ENCODE assay signal across 30 cellular contexts in genomic region chr3:18379647-18380046, GRCh38. TPM values are rescaled to one million over a fixed set of nuclear protein-coding genes. Genes with fewer than 3 reads are reported as not detected.
A peak's percentile ranks its signal among the peaks of the same experiment; 100 is the strongest.
DNase-seq lines count a peak whose midpoint lies in the region; ATAC-seq and TF ChIP-seq lines count a peak whose summit lies in the region.
"Had no signal": no experiment of that assay in that cellular context is flagged by ENCODE, and none has a peak within 500 bp of the region (broad histone marks: within the 10 kb centered on the region; RNA-seq: fewer than 3 reads in every experiment).

No MANE protein-coding gene starts in this region.

- H3K4me1 ChIP-seq in neuronal stem cell (ENCODE audit: control insufficient read depth in 2 of 2, insufficient read depth in 1 of 2, low read depth in 1 of 2, low read length in 2 of 2) (no peaks in the 10 kb centered on the region), SK-N-SH (ENCODE audit: control insufficient read depth in 1 of 2, insufficient read depth in 2 of 2, low read depth in 1 of 2, low read length in 1 of 2) (peaks cover 0 to 6% of the 10 kb centered on the region in 2 experiments; a peak in 2 of 4 replicates)
- H3K4me1 ChIP-seq: breast epithelium, colonic mucosa had no signal

- H2AK5ac ChIP-seq in neuronal stem cell (ENCODE audit: low read depth, low read length): no peak overlapping the region

- H2BK120ac ChIP-seq in neuronal stem cell (ENCODE audit: low read depth, low read length): no peak overlapping the region

- no peaks in the 10 kb centered on the region for H3K9me2 ChIP-seq in SK-N-SH

- no peak overlapping the region for H3K9ac ChIP-seq in neuronal stem cell (ENCODE audit: low read depth, low read length, poor library complexity)
- no peak overlapping the region for H3K9ac ChIP-seq in SK-N-SH
- H3K9ac ChIP-seq: GM23248 had no signal

- H3K9me3 ChIP-seq in neuronal stem cell (replicated peaks in 1 of 2; ENCODE audit: control insufficient read depth in 2 of 2, insufficient read depth in 1 of 2, low read depth in 1 of 2, low read length in 2 of 2) (no peaks in the 10 kb centered on the region), SK-N-SH (no peaks in the 10 kb centered on the region)
- H3K9me3 ChIP-seq: breast epithelium, colonic mucosa, gastroesophageal sphincter had no signal

- H4K8ac ChIP-seq in neuronal stem cell (ENCODE audit: low read depth, low read length): no peak overlapping the region

- no peaks in the 10 kb centered on the region for H3K79me2 ChIP-seq in SK-N-SH (ENCODE audit: insufficient read depth)

- H4K20me1 ChIP-seq in SK-N-SH (ENCODE audit: insufficient read depth): no peaks in the 10 kb centered on the region

- no peak for TF ChIP-seq RAD21 in SK-N-SH (IDR thresholded peaks at IDR 0.05; ENCODE audit: low read length)

- H3K27me3 Mint-ChIP-seq in activated CD4-positive, alpha-beta T cell treated with anti-CD3 and anti-CD28 coated beads, Interleukin-2, amount 10 ng/mL, durations not matched to agents 24 days and 14 days: no peaks in the 10 kb centered on the region
- no peaks in the 10 kb centered on the region for H3K27me3 Mint-ChIP-seq in natural killer cell treated with Interleukin-12 subunit alpha and Interleukin-12 subunit beta and Interleukin-15 and Interleukin-18, amount 100 ng/mL, for 72 hours
- H3K27me3 Mint-ChIP-seq in natural killer cell (ENCODE audit: low read depth in 2 of 2) (no peaks in the 10 kb centered on the region), CD14-positive monocyte (ENCODE audit: low read depth in 3 of 3) (no peaks in the 10 kb centered on the region)
- H3K27me3 Mint-ChIP-seq in activated T-helper 17 cell treated with anti-CD3 and anti-CD28 coated beads, Interleukin-2, amount 50 U/mL, for 72 hours: no peaks in the 10 kb centered on the region
- H3K27me3 Mint-ChIP-seq: T-helper 17 cell had no signal

- H3K4me2 ChIP-seq in neuronal stem cell (ENCODE audit: insufficient read depth, low read length, poor library complexity, severe bottlenecking) (peak overlapping the region; percentile 2), SK-N-SH (no peak overlapping the region)

- H3K36me3 Mint-ChIP-seq in activated CD4-positive, alpha-beta T cell treated with anti-CD3 and anti-CD28 coated beads, Interleukin-2, amount 10 ng/mL, durations not matched to agents 24 days and 14 days (ENCODE audit: low read depth): peaks cover 79% of the 10 kb centered on the region
- peaks cover 36% of the 10 kb centered on the region for H3K36me3 Mint-ChIP-seq in natural killer cell treated with Interleukin-12 subunit alpha and Interleukin-12 subunit beta and Interleukin-15 and Interleukin-18, amount 100 ng/mL, for 72 hours
- H3K36me3 Mint-ChIP-seq in natural killer cell (peaks cover 20% of the 10 kb centered on the region), CD14-positive monocyte (peaks cover 24 to 41% of the 10 kb centered on the region in 2 donors)
- peaks cover 100% of the 10 kb centered on the region for H3K36me3 Mint-ChIP-seq in activated T-helper 17 cell treated with anti-CD3 and anti-CD28 coated beads, Interleukin-2, amount 50 U/mL, for 72 hours (ENCODE audit: low read depth)

- H3K27me3 ChIP-seq in neuronal stem cell (ENCODE audit: control insufficient read depth in 3 of 3, insufficient read depth in 3 of 3, low read depth in 1 of 3, low read length in 3 of 3): no peaks in the 10 kb centered on the region
- no peaks in the 10 kb centered on the region for H3K27me3 ChIP-seq in SK-N-SH (ENCODE audit: insufficient read depth)
- H3K27me3 ChIP-seq: breast epithelium, colonic mucosa, gastroesophageal sphincter had no signal

- ATAC-seq in natural killer cell treated with Interleukin-12 subunit alpha and Interleukin-12 subunit beta and Interleukin-15 and Interleukin-18, amount 100 ng/mL, for 72 hours: no peak
- ATAC-seq in natural killer cell: no peak
- ATAC-seq in activated T-helper 17 cell treated with anti-CD3 and anti-CD28 coated beads, Interleukin-2, amount 50 U/mL, for 72 hours (replicated peaks): no peak
- ATAC-seq: gastroesophageal sphincter, K562, T-helper 17 cell had no signal

- H2AFZ ChIP-seq in neuronal stem cell (ENCODE audit: low read length) (no peak overlapping the region), SK-N-SH (ENCODE audit: low read depth) (no peak overlapping the region)
- H2AFZ ChIP-seq: GM23248 had no signal

- H3K27ac Mint-ChIP-seq in activated CD4-positive, alpha-beta T cell treated with anti-CD3 and anti-CD28 coated beads, Interleukin-2, amount 10 ng/mL, durations not matched to agents 24 days and 14 days: peak overlapping the region; percentile 69
- H3K27ac Mint-ChIP-seq in natural killer cell treated with Interleukin-12 subunit alpha and Interleukin-12 subunit beta and Interleukin-15 and Interleukin-18, amount 100 ng/mL, for 72 hours: peak overlapping the region; percentile 11 to 66
- H3K27ac Mint-ChIP-seq in natural killer cell (peak overlapping the region in 1 of 2 donors; percentile 24), CD14-positive monocyte (no peak overlapping the region)
- peak overlapping the region; percentile 63 for H3K27ac Mint-ChIP-seq in activated T-helper 17 cell treated with anti-CD3 and anti-CD28 coated beads, Interleukin-2, amount 50 U/mL, for 72 hours
- H3K27ac Mint-ChIP-seq: HFFc6, nephron progenitor cell had no signal

- POLR2A ChIA-PET in SK-N-SH (lab: Yijun Ruan, JAX): no interaction called here

- H3K4me3 ChIP-seq in neuronal stem cell (ENCODE audit: low read length in 2 of 2): no peak overlapping the region
- H3K4me3 ChIP-seq in SK-N-SH (ENCODE audit: low read depth in 2 of 2, low read length in 1 of 2): no peak overlapping the region
- H3K4me3 ChIP-seq: breast epithelium, colonic mucosa, gastroesophageal sphincter, GM23248, K562, lung had no signal

- H2BK5ac ChIP-seq in neuronal stem cell (ENCODE audit: low read length): no peak overlapping the region

- H3K4ac ChIP-seq in neuronal stem cell (ENCODE audit: low read length): no peak overlapping the region

- H3K18ac ChIP-seq in neuronal stem cell (ENCODE audit: low read length): no peak overlapping the region

- DNase-seq in activated CD4-positive, alpha-beta T cell treated with anti-CD3 and anti-CD28 coated beads, Interleukin-2, amount 10 ng/mL, durations not matched to agents 24 days and 14 days: no peak
- DNase-seq in activated CD4-positive, alpha-beta T cell treated with anti-CD3 and anti-CD28 coated beads, Interleukin-2, amount 50 U/mL, for 4 hours: no peak
- DNase-seq in natural killer cell treated with Interleukin-12 subunit alpha and Interleukin-12 subunit beta and Interleukin-15 and Interleukin-18, amount 100 ng/mL, for 72 hours (ENCODE audit: low spot score): no peak
- DNase-seq in natural killer cell (no peak), neuronal stem cell (ENCODE audit: low spot score) (no peak), SK-N-SH (no peak), CD14-positive monocyte (ENCODE audit: low spot score) (no peak)
- DNase-seq: activated CD4-positive, alpha-beta T cell treated with anti-CD3 and anti-CD28 coated beads for 48 hours; activated CD8-positive, alpha-beta memory T cell treated with anti-CD3 and anti-CD28 coated beads, Interleukin-2, amount 50 U/mL, for 48 hours; activated gamma-delta T cell treated with Interleukin-2 at 50 U/mL for 16 hours; anterior cingulate cortex; colonic mucosa; DMS153; effector CD4-positive, alpha-beta T cell; GM23248; HFFc6; NCI-H1105; NCI-H187; NCI-H2171 treated with DMSO at 0.1 percent for 48 hours; NCI-H524 treated with DMSO at 0.1 percent for 48 hours; nephron progenitor cell; NK-92 treated with Interleukin-12 subunit alpha and Interleukin-12 subunit beta, amount 100 ng/mL, for 24 hours; stimulated activated CD4-positive, alpha-beta T cell treated with anti-CD3 and anti-CD28 coated beads, Interleukin-4, amount 100 ng/mL, for 4 hours; substantia nigra; T-helper 17 cell had no signal

- CTCF ChIA-PET in SK-N-SH (lab: Yijun Ruan, JAX): interaction anchor here (1.4 to 3.7 kb wide), 2 partner anchors 10 to 242 kb away, joined by 4 to 22 read pairs; no protein-coding TSS in a partner anchor

- H3K27ac ChIP-seq in neuronal stem cell (replicated peaks; ENCODE audit: low read length) (no peak overlapping the region), SK-N-SH (ENCODE audit: low read depth in 2 of 2, low read length in 1 of 2) (no peak overlapping the region)
- H3K27ac ChIP-seq: breast epithelium, colonic mucosa, gastroesophageal sphincter, GM23248 had no signal

- no peak overlapping the region for H2BK12ac ChIP-seq in neuronal stem cell (ENCODE audit: low read length)

- peaks cover 47% of the 10 kb centered on the region for H3K4me1 Mint-ChIP-seq in activated CD4-positive, alpha-beta T cell treated with anti-CD3 and anti-CD28 coated beads, Interleukin-2, amount 10 ng/mL, durations not matched to agents 24 days and 14 days
- peaks cover 25 to 29% of the 10 kb centered on the region in 2 donors for H3K4me1 Mint-ChIP-seq in natural killer cell treated with Interleukin-12 subunit alpha and Interleukin-12 subunit beta and Interleukin-15 and Interleukin-18, amount 100 ng/mL, for 72 hours (ENCODE audit: low read depth in 2 of 2)
- H3K4me1 Mint-ChIP-seq in natural killer cell: peaks cover 31 to 46% of the 10 kb centered on the region in 2 donors
- H3K4me1 Mint-ChIP-seq in activated T-helper 17 cell treated with anti-CD3 and anti-CD28 coated beads, Interleukin-2, amount 50 U/mL, for 72 hours: peaks cover 30% of the 10 kb centered on the region
- no peaks in the 10 kb centered on the region for H3K4me1 Mint-ChIP-seq in CD14-positive monocyte
- H3K4me1 Mint-ChIP-seq: nephron progenitor cell had no signal

- H3K4me3 Mint-ChIP-seq in activated CD4-positive, alpha-beta T cell treated with anti-CD3 and anti-CD28 coated beads, Interleukin-2, amount 10 ng/mL, durations not matched to agents 24 days and 14 days: no peak overlapping the region
- no peak overlapping the region for H3K4me3 Mint-ChIP-seq in natural killer cell treated with Interleukin-12 subunit alpha and Interleukin-12 subunit beta and Interleukin-15 and Interleukin-18, amount 100 ng/mL, for 72 hours
- H3K4me3 Mint-ChIP-seq in natural killer cell: no peak overlapping the region
- no peak overlapping the region for H3K4me3 Mint-ChIP-seq in activated T-helper 17 cell treated with anti-CD3 and anti-CD28 coated beads, Interleukin-2, amount 50 U/mL, for 72 hours
- H3K4me3 Mint-ChIP-seq in CD14-positive monocyte: no peak overlapping the region
- H3K4me3 Mint-ChIP-seq: HFFc6, nephron progenitor cell, T-helper 17 cell had no signal

- no peak overlapping the region for H2BK15ac ChIP-seq in neuronal stem cell (ENCODE audit: low read length)

- no CpG with 5 or more reads among the region's 2 CpGs for WGBS in neuronal stem cell (ENCODE audit: extremely low coverage in 2 of 2, insufficient read length in 2 of 2, insufficient replicate concordance in 1 of 2), 2 donors
- 83% methylated on average over 2 of the region's 2 CpGs for WGBS in SK-N-SH (ENCODE audit: low lambda C conversion rate)

- H3F3A ChIP-seq in SK-N-SH (replicated peaks; ENCODE audit: insufficient read depth): no peaks in the 10 kb centered on the region

- H4K91ac ChIP-seq in neuronal stem cell (ENCODE audit: low read depth, low read length, poor library complexity): no peak overlapping the region

- TF ChIP-seq CTCF in natural killer cell (IDR thresholded peaks at IDR 0.05) (no peak), SK-N-SH (IDR thresholded peaks at IDR 0.05) (no peak), CD14-positive monocyte (IDR thresholded peaks at IDR 0.05) (no peak)

- H3K9me3 Mint-ChIP-seq in activated CD4-positive, alpha-beta T cell treated with anti-CD3 and anti-CD28 coated beads, Interleukin-2, amount 10 ng/mL, durations not matched to agents 24 days and 14 days: no peaks in the 10 kb centered on the region
- H3K9me3 Mint-ChIP-seq in natural killer cell treated with Interleukin-12 subunit alpha and Interleukin-12 subunit beta and Interleukin-15 and Interleukin-18, amount 100 ng/mL, for 72 hours: no peaks in the 10 kb centered on the region
- H3K9me3 Mint-ChIP-seq in natural killer cell (no peaks in the 10 kb centered on the region), CD14-positive monocyte (no peaks in the 10 kb centered on the region)
- no peaks in the 10 kb centered on the region for H3K9me3 Mint-ChIP-seq in activated T-helper 17 cell treated with anti-CD3 and anti-CD28 coated beads, Interleukin-2, amount 50 U/mL, for 72 hours
- H3K9me3 Mint-ChIP-seq: HFFc6, nephron progenitor cell had no signal

- H3K36me3 ChIP-seq in neuronal stem cell (replicated peaks in 1 of 2; ENCODE audit: control insufficient read depth in 2 of 2, insufficient read depth in 2 of 2, low read length in 2 of 2) (no peaks in the 10 kb centered on the region), SK-N-SH (replicated peaks in 1 of 2; ENCODE audit: control insufficient read depth in 1 of 2, insufficient read depth in 2 of 2, low read length in 1 of 2) (peaks cover 7% of the 10 kb centered on the region in 2 experiments)
- H3K36me3 ChIP-seq: breast epithelium had no signal

- H3K23ac ChIP-seq in neuronal stem cell (ENCODE audit: low read depth, low read length, poor library complexity): no peak overlapping the region

- TF ChIP-seq EP300 in SK-N-SH (IDR thresholded peaks at IDR 0.05; ENCODE audit: borderline replicate concordance in 1 of 2, low read depth in 1 of 2, low read length in 1 of 2): no peak

- no peak overlapping the region for H3K14ac ChIP-seq in neuronal stem cell (ENCODE audit: low read length)

- intact Hi-C loops in activated CD4-positive, alpha-beta T cell treated with anti-CD3 and anti-CD28 coated beads, Interleukin-2, amount 10 ng/mL, durations not matched to agents 24 days and 14 days (cut with micrococcal nuclease): no loop called here
- intact Hi-C loops in natural killer cell (cut with micrococcal nuclease) (no loop called here), CD14-positive monocyte (cut with micrococcal nuclease) (loop anchor here in 1 of 2 donors (10.0 kb wide), 1 partner anchor 485 kb away; no protein-coding TSS in a partner anchor)

- H3K79me1 ChIP-seq in neuronal stem cell (ENCODE audit: low read depth, low read length): no peaks in the 10 kb centered on the region

RNA-seq across cellular contexts. Expression of gene SATB1, which starts 45.5 kb away (rescaled TPM):
- total RNA-seq in activated CD4-positive, alpha-beta T cell treated with anti-CD3 and anti-CD28 coated beads, Interleukin-2, amount 10 ng/mL, durations not matched to agents 24 days and 14 days: 561 and 571 TPM in 2 replicates
- 100 to 1,000 TPM; 401 to 512 TPM for total RNA-seq in natural killer cell treated with Interleukin-12 subunit alpha and Interleukin-12 subunit beta and Interleukin-15 and Interleukin-18, amount 100 ng/mL, for 72 hours
- 100 to 1,000 TPM; 137 to 162 (median 151) TPM for total RNA-seq in natural killer cell
- total RNA-seq in activated T-helper 17 cell treated with anti-CD3 and anti-CD28 coated beads, Interleukin-2, amount 50 U/mL, for 72 hours: 100 to 1,000 TPM; 414 to 494 TPM
- 37.8 TPM for polyA plus RNA-seq in neuronal stem cell (2013, experiment 1 of 2)
- polyA plus RNA-seq in neuronal stem cell (2013, experiment 2 of 2): 39.7 TPM
- polyA plus RNA-seq in SK-N-SH (2012; rRNA removed) (8.5 and 12.6 TPM in 2 replicates), CD14-positive monocyte (1 to 10 TPM; 4.3 to 6.9 TPM)
- polyA plus RNA-seq in SK-N-SH (2012; cell fraction: cytosol; rRNA removed): 8.1 and 9.4 TPM in 2 replicates
- polyA plus RNA-seq in SK-N-SH (2012; cell fraction: nucleus; rRNA removed): 20.8 and 20.9 TPM in 2 replicates

Comparison
In these comparisons a context has a peak if more than half of its experiments do, and no peak if none do; other contexts are left out.
1. H3K27ac Mint-ChIP-seq: peak in activated CD4-positive, alpha-beta T cell treated with anti-CD3 and anti-CD28 coated beads, Interleukin-2, amount 10 ng/mL, durations not matched to agents 24 days and 14 days (single experiment), natural killer cell treated with Interleukin-12 subunit alpha and Interleukin-12 subunit beta and Interleukin-15 and Interleukin-18, amount 100 ng/mL, for 72 hours (2 of 2) and activated T-helper 17 cell treated with anti-CD3 and anti-CD28 coated beads, Interleukin-2, amount 50 U/mL, for 72 hours (single experiment); none in CD14-positive monocyte (0 of 7).